13 cellular contexts compared by ENCODE assay signal in the genomic region with DNA sequence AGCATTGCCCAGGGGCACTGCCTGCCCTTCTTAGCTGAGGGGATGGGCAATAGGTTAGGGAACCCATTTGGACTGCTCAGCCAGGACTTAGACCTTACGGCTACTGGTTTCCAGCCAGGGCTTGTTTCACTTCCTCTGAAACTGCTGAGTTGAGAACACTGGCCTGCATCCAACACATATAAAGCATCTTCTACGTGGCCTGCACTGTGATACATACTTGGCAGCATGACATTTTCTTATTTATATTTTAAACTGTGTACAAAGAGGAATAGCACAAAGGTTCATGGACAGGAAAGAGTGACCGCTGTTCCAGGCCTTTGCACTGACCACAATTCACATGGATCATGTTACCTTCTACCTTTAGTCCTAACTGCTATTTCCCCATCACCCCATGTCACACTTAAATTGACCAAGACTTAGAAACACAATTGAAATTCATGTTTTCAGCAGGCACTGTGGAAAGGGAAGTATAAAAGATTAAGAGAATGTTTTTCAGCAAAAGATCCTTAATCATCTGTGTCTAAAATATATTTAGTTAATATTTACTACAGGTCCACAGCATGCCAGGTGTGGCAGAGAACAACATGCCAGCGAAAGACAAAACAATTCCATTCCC. TPM values are rescaled to one million over a fixed set of nuclear protein-coding genes. Genes with fewer than 3 reads are reported as not detected.
DNase-seq lines count a peak whose midpoint lies in the region; ATAC-seq and TF ChIP-seq lines count a peak whose summit lies in the region.
"Had no signal": no experiment of that assay in that cellular context is flagged by ENCODE, and none has a peak within 500 bp of the region (broad histone marks: within the 10 kb centered on the region; RNA-seq: fewer than 3 reads in every experiment).

No MANE protein-coding gene starts in this region.

- H3K4me3 ChIP-seq in choroid plexus epithelial cell (ENCODE audit: low read depth, low read length): no peak overlapping the region
- no peak overlapping the region for H3K4me3 ChIP-seq in smooth muscle cell

- H3K4me1 ChIP-seq in smooth muscle cell (ENCODE audit: low read depth): no peaks in the 10 kb centered on the region

- no peak overlapping the region for H3K4me2 ChIP-seq in smooth muscle cell

- H3K79me2 ChIP-seq in smooth muscle cell (ENCODE audit: low read depth): no peaks in the 10 kb centered on the region

- peak; percentile 1 for DNase-seq in choroid plexus epithelial cell (ENCODE audit: low read depth)
- no peak for DNase-seq in smooth muscle cell (lab: John Stamatoyannopoulos, UW; ENCODE audit: unreplicated experiment)
- no peak for DNase-seq in NCI-H187 treated with DMSO at 0.1 percent for 48 hours (lab: John Stamatoyannopoulos, UW)
- no peak for DNase-seq in NCI-H146 (lab: John Stamatoyannopoulos, UW)
- DNase-seq: CD4-positive, CD25-positive, alpha-beta regulatory T cell; posterior cingulate gyrus had no signal

- WGBS in smooth muscle cell (ENCODE audit: low lambda C conversion rate): 76% methylated on average over 4 of the region's 4 CpGs

- no peaks in the 10 kb centered on the region for H4K20me1 ChIP-seq in smooth muscle cell (ENCODE audit: low read depth)

- no peaks in the 10 kb centered on the region for H3K9me3 ChIP-seq in smooth muscle cell (replicated peaks; ENCODE audit: low read depth)

- H3K27me3 ChIP-seq in smooth muscle cell (ENCODE audit: low read depth): no peaks in the 10 kb centered on the region

- no peak overlapping the region for H3K27ac ChIP-seq in smooth muscle cell (ENCODE audit: low read depth)

- H3K36me3 ChIP-seq in smooth muscle cell (ENCODE audit: low read depth): no peaks in the 10 kb centered on the region

- H3K9ac ChIP-seq in smooth muscle cell (ENCODE audit: low read depth): no peak overlapping the region

- ATAC-seq in GM18498 (IDR thresholded peaks at IDR 0.05; ENCODE audit: unreplicated experiment) (peak; percentile 99), GM21367 (IDR thresholded peaks at IDR 0.05; ENCODE audit: unreplicated experiment) (peak; percentile 99), HG03139 (IDR thresholded peaks at IDR 0.05; ENCODE audit: unreplicated experiment) (peak; percentile 98), HG03039 (IDR thresholded peaks at IDR 0.05; ENCODE audit: unreplicated experiment) (no peak)
- ATAC-seq: HCT116; stimulated activated effector memory CD8-positive, alpha-beta T cell treated with anti-CD3 and anti-CD28 coated beads, Interleukin-12 subunit alpha, Interleukin-12 subunit beta, amount 100 ng/mL, for 72 hours had no signal

- no peak for TF ChIP-seq CTCF in choroid plexus epithelial cell (conservative IDR thresholded peaks at IDR 0.05; ENCODE audit: low read depth, low read length)
- no peak for TF ChIP-seq CTCF in smooth muscle cell (IDR thresholded peaks at IDR 0.05; ENCODE audit: borderline replicate concordance, insufficient read depth, poor library complexity, severe bottlenecking)

- H2AFZ ChIP-seq in smooth muscle cell (ENCODE audit: low read depth): no peak overlapping the region

- no peaks in the 10 kb centered on the region for H3F3A ChIP-seq in smooth muscle cell (ENCODE audit: low read depth)

RNA-seq across cellular contexts. Expression of a gene that starts 43.7 kb away (rescaled TPM):
- total RNA-seq in smooth muscle cell: 4.7 TPM in 2 replicates
- 1.6 and 2.9 TPM in 2 replicates for polyA plus RNA-seq in smooth muscle cell
- total RNA-seq: CD4-positive, CD25-positive, alpha-beta regulatory T cell; NCI-H460 had no signal
- polyA plus RNA-seq: CD4-positive, CD25-positive, alpha-beta regulatory T cell had no signal
